In the genomic region with DNA sequence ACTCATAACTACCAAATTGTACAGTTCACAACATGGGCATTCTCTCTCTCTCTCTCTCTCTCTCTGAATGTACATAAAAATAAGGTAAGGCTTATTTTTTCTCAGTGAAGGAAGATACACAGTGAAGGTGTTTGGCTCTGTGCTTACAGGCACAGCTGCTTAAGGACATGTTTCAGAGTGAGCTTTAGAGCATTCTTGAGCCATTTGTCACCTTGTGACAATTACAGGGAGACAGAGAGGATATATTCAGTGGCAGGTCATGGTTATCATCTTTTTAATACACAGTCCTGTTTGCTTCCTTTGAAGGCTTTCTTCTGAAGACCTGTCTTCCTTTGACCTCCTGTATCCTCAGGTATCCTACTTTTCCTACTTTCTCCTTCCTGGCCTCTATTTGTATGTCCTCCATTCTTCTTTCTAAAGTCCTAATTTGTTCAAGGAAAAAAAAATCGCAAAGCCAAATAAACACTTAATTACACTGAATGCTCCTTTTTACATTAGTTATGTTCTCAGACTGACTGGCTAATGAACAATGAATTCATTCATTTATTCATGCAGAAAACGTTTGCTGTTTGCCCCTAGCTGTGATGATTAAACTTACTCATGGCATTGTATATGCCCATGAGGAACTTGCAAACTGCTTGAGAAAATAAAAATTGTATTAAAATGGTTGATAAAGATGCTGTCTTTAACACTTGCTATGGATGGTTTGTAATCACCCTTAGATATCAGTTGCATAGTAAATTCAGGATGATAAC, we compare ENCODE assay signal across 21 cellular contexts. TPM values are rescaled to one million over a fixed set of nuclear protein-coding genes. Genes with fewer than 3 reads are reported as not detected.
DNase-seq lines count a peak whose midpoint lies in the region; ATAC-seq and TF ChIP-seq lines count a peak whose summit lies in the region.
"Had no signal": no experiment of that assay in that cellular context is flagged by ENCODE, and none has a peak within 500 bp of the region (broad histone marks: within the 10 kb centered on the region; RNA-seq: fewer than 3 reads in every experiment).

No MANE protein-coding gene starts in this region.

- TF ChIP-seq CTCF in foreskin keratinocyte (conservative IDR thresholded peaks at IDR 0.05) = no peak

- no peak overlapping the region for H3K27ac ChIP-seq in foreskin keratinocyte
- H3K27ac ChIP-seq: HL-60, psoas muscle, suprapubic skin had no signal

- DNase-seq in COLO829 (ENCODE audit: low spot score) (peak; percentile 71), ELR (ENCODE audit: low read depth) (peak; percentile 29), RPMI7951 (ENCODE audit: low read depth) (peak; percentile 15), foreskin keratinocyte (peak in 1 of 2 donors; percentile 22), NCI-H1092 (lab: John Stamatoyannopoulos, UW) (no peak), cerebellum (ENCODE audit: low spot score) (no peak)
- DNase-seq: activated naive CD8-positive, alpha-beta T cell treated with anti-CD3 and anti-CD28 coated beads for 36 hours; CD4-positive, alpha-beta T cell; DMS79; erythroblast; hippocampal formation; NCI-H1417; NCI-H2107; NCI-H510A; psoas muscle had no signal

- no peaks in the 10 kb centered on the region for H3K27me3 ChIP-seq in foreskin keratinocyte

- H3K4me1 ChIP-seq in foreskin keratinocyte = peaks cover 3% of the 10 kb centered on the region

- ATAC-seq in foreskin keratinocyte (peak; percentile 21), GM19035 (IDR thresholded peaks at IDR 0.05; ENCODE audit: unreplicated experiment) (no peak)
- ATAC-seq: psoas muscle had no signal

RNA-seq across cellular contexts. Expression of gene HSD17B7, which starts 33.4 kb away (rescaled TPM):
- total RNA-seq in RPMI7951 (2014; rRNA removed; shearing (Covaris generic)) = 13.3 and 14.4 TPM in 2 replicates
- 34.5 and 42.6 TPM in 2 replicates for total RNA-seq in foreskin keratinocyte
- polyA plus RNA-seq in foreskin keratinocyte = 28.6 and 29.1 TPM in 2 replicates
- 24.4 TPM for total RNA-seq in cerebellum

RNA-seq across cellular contexts. Expression of gene CCDC190, which starts 37.0 kb away (rescaled TPM):
- 0.12 and 0.29 TPM in 2 replicates for total RNA-seq in RPMI7951 (2014; rRNA removed; shearing (Covaris generic))
- total RNA-seq in foreskin keratinocyte (not detected in 2 replicates), cerebellum (not detected)
- not detected in 2 replicates for polyA plus RNA-seq in foreskin keratinocyte
- total RNA-seq: activated naive CD8-positive, alpha-beta T cell treated with anti-CD3 and anti-CD28 coated beads for 36 hours; activated T-helper 1 cell treated with anti-CD3 and anti-CD28 coated beads, Interleukin-12 subunit alpha, Interleukin-12 subunit beta, Interleukin-2, Interleukin-4 antibody, amounts not matched to agents 30 ng/mL and 10 ng/mL and 1 ng/mL, durations not matched to agents 14 hours and 24 hours and 36 hours; CD4-positive, alpha-beta T cell; frontal cortex; liver; psoas muscle; suprapubic skin had no signal
- polyA plus RNA-seq: liver had no signal

Comparison
In these comparisons a context has a peak if more than half of its experiments do, and no peak if none do; other contexts are left out.
1. DNase-seq: peak in COLO829 (single experiment), ELR (single experiment) and RPMI7951 (single experiment); none in NCI-H1092 (single experiment) and cerebellum (single experiment).